Comparison of ENCODE assay signal across 17 cellular contexts in genomic region chr20:58625585-58625984, GRCh38.
"Had no signal": no experiment of that assay in that cellular context is flagged by ENCODE, and none has a peak within 500 bp of the region (broad histone marks: within the 10 kb centered on the region; RNA-seq: fewer than 3 reads in every experiment).

No MANE protein-coding gene starts in this region.

- H3K27me3 Mint-ChIP-seq: activated CD4-positive, alpha-beta T cell treated with anti-CD3 and anti-CD28 coated beads, Interleukin-2, amount 10 ng/mL, durations not matched to agents 24 days and 14 days had no signal

- H3K36me3 ChIP-seq: colonic mucosa, pancreas had no signal

- H3K27me3 ChIP-seq: colonic mucosa, pancreas had no signal

- H3K27ac ChIP-seq: colonic mucosa, pancreas had no signal

- H3K9me3 Mint-ChIP-seq: activated CD4-positive, alpha-beta T cell treated with anti-CD3 and anti-CD28 coated beads, Interleukin-2, amount 10 ng/mL, durations not matched to agents 24 days and 14 days; activated naive CD4-positive, alpha-beta T cell treated with anti-CD3 and anti-CD28 coated beads for 36 hours; activated T-cell treated with anti-CD3 and anti-CD28 coated beads, Interleukin-2, amount 50 U/mL, for 24 hours; memory B cell; naive B cell; T-helper 1 cell treated with Interleukin-12 subunit alpha and Interleukin-12 subunit beta and Interleukin-4 antibody, amounts not matched to agents 30 μg/mL and 1 μg/mL, for 36 hours had no signal

- ATAC-seq: activated CD8-positive, alpha-beta T cell treated with anti-CD3 and anti-CD28 coated beads, Interleukin-2, amount 10 ng/mL, durations not matched to agents 7 days and 5 days; esophagus mucosa; mucosa of descending colon; pancreas; sciatic nerve; stimulated activated memory B cell treated with anti-CD40 and anti-IgM and Interleukin-4, amounts not matched to agents 10 μg/mL and 1 μg/mL and 100 μg/mL, for 72 hours had no signal

- DNase-seq: activated CD4-positive, alpha-beta T cell treated with anti-CD3 and anti-CD28 coated beads, Interleukin-2, amount 10 ng/mL, durations not matched to agents 24 days and 14 days; activated CD8-positive, alpha-beta T cell treated with anti-CD3 and anti-CD28 coated beads, Interleukin-2, amount 10 ng/mL, durations not matched to agents 7 days and 5 days; activated naive CD4-positive, alpha-beta T cell treated with anti-CD3 and anti-CD28 coated beads for 36 hours; activated T-cell treated with anti-CD3 and anti-CD28 coated beads, Interleukin-2, amount 50 U/mL, for 24 hours; caudate nucleus; colonic mucosa; immature natural killer cell; mucosa of descending colon; naive B cell; pancreas; stimulated activated CD4-positive, alpha-beta T cell treated with anti-CD3 and anti-CD28 coated beads, Interleukin-4, amount 100 ng/mL, for 4 hours had no signal

- FAIRE-seq: pancreas had no signal

- H3K4me1 Mint-ChIP-seq: activated CD4-positive, alpha-beta T cell treated with anti-CD3 and anti-CD28 coated beads, Interleukin-2, amount 10 ng/mL, durations not matched to agents 24 days and 14 days had no signal

- H3K9me3 ChIP-seq: colonic mucosa, mucosa of descending colon, pancreas had no signal

- H3K4me1 ChIP-seq: colonic mucosa, pancreas had no signal

- H3K36me3 Mint-ChIP-seq: brain; immature natural killer cell; memory B cell; naive B cell; stimulated activated memory B cell treated with anti-CD40 and anti-IgM and Interleukin-4, amounts not matched to agents 10 μg/mL and 1 μg/mL and 100 μg/mL, for 72 hours had no signal

- H3K4me3 Mint-ChIP-seq: activated CD4-positive, alpha-beta T cell treated with anti-CD3 and anti-CD28 coated beads, Interleukin-2, amount 10 ng/mL, durations not matched to agents 24 days and 14 days; activated CD8-positive, alpha-beta T cell treated with anti-CD3 and anti-CD28 coated beads, Interleukin-2, amount 10 ng/mL, durations not matched to agents 7 days and 5 days; activated naive CD4-positive, alpha-beta T cell treated with anti-CD3 and anti-CD28 coated beads for 36 hours; activated T-cell treated with anti-CD3 and anti-CD28 coated beads, Interleukin-2, amount 50 U/mL, for 24 hours; brain; memory B cell; naive B cell; stimulated activated memory B cell treated with anti-CD40 and anti-IgM and Interleukin-4, amounts not matched to agents 10 μg/mL and 1 μg/mL and 100 μg/mL, for 72 hours; T-helper 1 cell treated with Interleukin-12 subunit alpha and Interleukin-12 subunit beta and Interleukin-4 antibody, amounts not matched to agents 30 μg/mL and 1 μg/mL, for 36 hours had no signal

- H3K4me3 ChIP-seq: colonic mucosa, mucosa of descending colon, pancreas had no signal

- H3K27ac Mint-ChIP-seq: activated CD4-positive, alpha-beta T cell treated with anti-CD3 and anti-CD28 coated beads, Interleukin-2, amount 10 ng/mL, durations not matched to agents 24 days and 14 days; activated CD8-positive, alpha-beta T cell treated with anti-CD3 and anti-CD28 coated beads, Interleukin-2, amount 10 ng/mL, durations not matched to agents 7 days and 5 days; activated naive CD4-positive, alpha-beta T cell treated with anti-CD3 and anti-CD28 coated beads for 36 hours; activated T-cell treated with anti-CD3 and anti-CD28 coated beads, Interleukin-2, amount 50 U/mL, for 24 hours; memory B cell; naive B cell; stimulated activated memory B cell treated with anti-CD40 and anti-IgM and Interleukin-4, amounts not matched to agents 10 μg/mL and 1 μg/mL and 100 μg/mL, for 72 hours; T-helper 1 cell treated with Interleukin-12 subunit alpha and Interleukin-12 subunit beta and Interleukin-4 antibody, amounts not matched to agents 30 μg/mL and 1 μg/mL, for 36 hours had no signal
